29 cellular contexts compared by ENCODE assay signal in the genomic region with DNA sequence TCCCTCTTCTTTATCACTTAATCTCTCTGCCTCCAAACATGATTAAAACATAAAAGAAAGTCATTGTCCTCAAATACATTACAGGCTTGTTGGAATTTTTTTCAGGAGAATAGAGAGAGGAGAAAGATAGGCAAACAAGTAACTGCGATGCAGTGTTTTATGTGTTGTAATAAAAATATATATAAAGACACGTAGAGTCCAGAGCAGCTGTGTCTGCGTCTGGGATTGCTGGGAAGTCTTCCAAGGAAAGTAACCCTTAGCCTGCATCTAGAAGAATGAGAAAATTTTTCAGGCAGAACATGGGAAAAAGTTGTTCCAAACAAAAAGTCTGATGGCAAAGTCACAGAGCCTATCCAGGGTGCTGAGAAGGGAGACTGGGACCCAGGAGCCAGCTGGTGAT.
DNase-seq lines count a peak whose midpoint lies in the region; ATAC-seq, FAIRE-seq and TF ChIP-seq lines count a peak whose summit lies in the region.
"Had no signal": no experiment of that assay in that cellular context is flagged by ENCODE, and none has a peak within 500 bp of the region (broad histone marks: within the 10 kb centered on the region; RNA-seq: fewer than 3 reads in every experiment).

No MANE protein-coding gene starts in this region.

- H3K9me3 ChIP-seq in body of pancreas = no peaks in the 10 kb centered on the region
- H3K9me3 ChIP-seq: Caco-2, colonic mucosa, gastroesophageal sphincter, pancreas, transverse colon had no signal

- no peaks in the 10 kb centered on the region for H3K4me1 ChIP-seq in body of pancreas
- H3K4me1 ChIP-seq: Caco-2, colonic mucosa, gastroesophageal sphincter, pancreas had no signal

- H3K36me3 ChIP-seq in body of pancreas (replicated peaks in 1 of 2; ENCODE audit: insufficient read depth in 1 of 2, low read depth in 2 of 2) = no peaks in the 10 kb centered on the region
- H3K36me3 ChIP-seq: colonic mucosa, gastroesophageal sphincter, pancreas, transverse colon had no signal

- WGBS in body of pancreas, 2 donors = 57 to 62% methylated on average over 3 of the region's 3 CpGs

- H3K4me3 ChIP-seq in body of pancreas = no peak overlapping the region
- H3K4me3 ChIP-seq: colonic mucosa, gastroesophageal sphincter, pancreas, SK-N-MC, transverse colon had no signal

- H3K27ac ChIP-seq in body of pancreas = no peak overlapping the region
- H3K27ac ChIP-seq: colonic mucosa, gastroesophageal sphincter, pancreas, SK-N-MC, transverse colon had no signal

- DNase-seq in SW480 (ENCODE audit: low spot score) (peak; percentile 21), left kidney (ENCODE audit: low read depth, low spot score) (peak; percentile 45), smooth muscle cell of the brain vasculature (ENCODE audit: low read depth, low spot score) (peak; percentile 50), body of pancreas (no peak), T-helper 2 cell (no peak), NCI-H2196 treated with DMSO at 0.1 percent for 48 hours (lab: John Stamatoyannopoulos, UW; ENCODE audit: unreplicated experiment) (no peak)
- DNase-seq: activated CD4-positive, alpha-beta T cell treated with anti-CD3 and anti-CD28 coated beads for 4 hours; activated CD8-positive, alpha-beta memory T cell treated with anti-CD3 and anti-CD28 coated beads for 24 hours; activated effector memory CD4-positive, alpha-beta T cell treated with anti-CD3 and anti-CD28 coated beads, Interleukin-2, amount 50 U/mL, for 16 hours; activated naive CD8-positive, alpha-beta T cell treated with anti-CD3 and anti-CD28 coated beads for 36 hours; C1 segment of cervical spinal cord; Caco-2; colonic mucosa; DMS79 treated with DMSO at 0.1 percent for 48 hours; effector memory CD4-positive, alpha-beta T cell; erythroblast; hypothalamus; immature natural killer cell; KBM-7; NCI-H2107; pancreas; retina; stimulated activated CD4-positive, alpha-beta T cell treated with anti-CD3 and anti-CD28 coated beads, Interleukin-4, amount 100 ng/mL, for 1 hour; transverse colon had no signal

- ATAC-seq in body of pancreas = no peak
- ATAC-seq: gastroesophageal sphincter; HCT116; natural killer cell treated with Interleukin-12 subunit alpha and Interleukin-12 subunit beta and Interleukin-15 and Interleukin-18, amount 100 ng/mL, for 72 hours; pancreas had no signal

- H3K27me3 ChIP-seq in body of pancreas = no peaks in the 10 kb centered on the region
- H3K27me3 ChIP-seq: colonic mucosa, gastroesophageal sphincter, pancreas, transverse colon had no signal

- no peak for TF ChIP-seq CTCF in body of pancreas (IDR thresholded peaks at IDR 0.05)

- peak; percentile 97 for FAIRE-seq in endometrium (lab: Jason Lieb, UNC)
- FAIRE-seq: pancreas had no signal

- TF ChIP-seq POLR2A in body of pancreas (IDR thresholded peaks at IDR 0.05) = no peak

- intact Hi-C loops in body of pancreas (cut with DNase I) = no loop called here

Comparison
In these comparisons a context has a peak if more than half of its experiments do, and no peak if none do; other contexts are left out.
1. DNase-seq: peak in SW480 (single experiment), left kidney (single experiment) and smooth muscle cell of the brain vasculature (single experiment); none in body of pancreas (0 of 4), T-helper 2 cell (0 of 5) and NCI-H2196 treated with DMSO at 0.1 percent for 48 hours (single experiment).